Comparison of ENCODE assay signal across 1 cellular context in the genomic region with DNA sequence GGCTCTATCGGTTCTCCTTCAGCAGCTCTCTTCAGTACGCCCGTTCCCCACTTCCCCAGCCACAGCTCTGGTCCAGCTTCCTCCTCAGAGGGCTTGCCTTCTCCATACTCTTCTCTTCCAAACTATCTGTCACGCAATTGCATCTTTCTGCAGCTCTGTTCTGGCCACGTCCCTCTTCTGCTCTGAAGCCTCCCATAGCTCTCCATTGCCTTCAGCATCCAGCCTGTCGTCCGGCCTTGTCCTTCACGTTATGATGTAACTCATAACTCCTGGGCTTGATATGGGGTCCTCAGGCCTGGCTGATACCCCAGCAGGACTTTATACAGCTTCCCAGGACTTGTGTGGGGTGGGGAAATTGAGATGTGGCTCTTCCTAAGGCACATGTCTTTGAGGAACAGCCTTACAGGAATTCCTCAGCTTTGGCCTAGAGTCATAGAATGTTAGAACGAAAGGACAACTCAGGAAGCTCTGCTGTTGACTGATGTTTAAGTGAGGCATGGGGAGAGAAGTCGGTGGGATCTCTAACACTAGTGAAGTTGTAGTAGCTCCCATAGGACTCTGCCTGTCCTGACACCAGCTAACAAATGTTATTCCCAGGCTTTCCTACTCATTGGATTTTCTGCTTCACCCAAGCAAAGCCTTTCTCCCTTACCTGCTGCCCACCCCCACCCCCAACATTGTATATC.
TF ChIP-seq lines count a peak whose summit lies in the region.

No MANE protein-coding gene starts in this region.

TF ChIP-seq in HepG2, 621 proteins besides CTCF, POLR2A, EP300 and RAD21:
- TF ChIP-seq ZFAT (CRISPR knock-in tag; conservative IDR thresholded peaks at IDR 0.05) (no peak), ZNF709 (CRISPR knock-in tag; IDR thresholded peaks at IDR 0.05) (no peak), XRCC5 (optimal IDR thresholded peaks at IDR 0.05; ENCODE audit: low read length) (peak; percentile 6), ZNF460 (CRISPR knock-in tag; IDR thresholded peaks at IDR 0.05; ENCODE audit: borderline replicate concordance) (no peak), KDM2A (CRISPR knock-in tag; IDR thresholded peaks at IDR 0.05; ENCODE audit: borderline replicate concordance, low read depth) (no peak), HNRNPL (IDR thresholded peaks at IDR 0.05; ENCODE audit: low read depth, low read length) (no peak)
- TF ChIP-seq, protein P1, sequence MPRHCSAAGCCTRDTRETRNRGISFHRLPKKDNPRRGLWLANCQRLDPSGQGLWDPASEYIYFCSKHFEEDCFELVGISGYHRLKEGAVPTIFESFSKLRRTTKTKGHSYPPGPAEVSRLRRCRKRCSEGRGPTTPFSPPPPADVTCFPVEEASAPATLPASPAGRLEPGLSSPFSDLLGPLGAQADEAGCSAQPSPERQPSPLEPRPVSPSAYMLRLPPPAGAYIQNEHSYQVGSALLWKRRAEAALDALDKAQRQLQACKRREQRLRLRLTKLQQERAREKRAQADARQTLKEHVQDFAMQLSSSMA (CRISPR knock-in tag; IDR thresholded peaks at IDR 0.05), result no peak
- TF ChIP-seq, protein P2, sequence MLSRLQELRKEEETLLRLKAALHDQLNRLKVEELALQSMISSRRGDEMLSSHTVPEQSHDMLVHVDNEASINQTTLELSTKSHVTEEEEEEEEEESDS (CRISPR knock-in tag; IDR thresholded peaks at IDR 0.05; ENCODE audit: borderline replicate concordance), result no peak
